In the genomic region with DNA sequence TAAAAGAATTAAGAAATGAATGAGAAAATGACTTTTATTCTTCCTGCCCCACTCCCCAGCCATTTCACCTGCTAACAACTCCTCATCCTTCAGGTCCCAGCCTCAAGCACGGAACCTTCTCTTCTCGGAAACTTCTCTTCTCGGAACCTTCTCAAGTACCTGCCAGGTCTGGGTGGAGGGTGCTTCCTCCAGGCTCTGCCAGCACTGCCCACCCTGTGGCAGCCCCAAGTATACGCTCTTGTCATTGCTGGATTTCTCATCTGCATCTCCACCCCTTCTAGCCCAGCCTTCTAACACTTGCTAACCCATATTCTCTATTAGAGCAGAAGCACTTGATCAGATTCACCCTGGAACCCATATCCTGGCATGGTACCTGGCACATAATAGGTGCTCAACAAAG, we compare ENCODE assay signal across 24 cellular contexts.
"Had no signal": no experiment of that assay in that cellular context is flagged by ENCODE, and none has a peak within 500 bp of the region (broad histone marks: within the 10 kb centered on the region; RNA-seq: fewer than 3 reads in every experiment).

No MANE protein-coding gene starts in this region.

- H3K27ac Mint-ChIP-seq: activated CD8-positive, alpha-beta T cell treated with anti-CD3 and anti-CD28 coated beads, Interleukin-2, amount 10 ng/mL, durations not matched to agents 7 days and 5 days; activated T-helper 17 cell treated with anti-CD3 and anti-CD28 coated beads, Interleukin-2, amount 50 U/mL, for 72 hours; stimulated activated effector memory CD8-positive, alpha-beta T cell treated with anti-CD3 and anti-CD28 coated beads, Interleukin-12 subunit alpha, Interleukin-12 subunit beta, amount 100 ng/mL, for 72 hours; stimulated activated naive CD8-positive, alpha-beta T cell treated with anti-CD3 and anti-CD28 coated beads, Interleukin-15, amount 100 ng/mL, for 72 hours; T-helper 2 cell treated with Interferon-gamma antibody and Interleukin-4, amounts not matched to agents 5 μg/mL and 100 μg/mL, for 36 hours had no signal

- H3K9me3 Mint-ChIP-seq: activated T-helper 17 cell treated with anti-CD3 and anti-CD28 coated beads, Interleukin-2, amount 50 U/mL, for 72 hours; immature natural killer cell; stimulated activated effector memory CD8-positive, alpha-beta T cell treated with anti-CD3 and anti-CD28 coated beads, Interleukin-12 subunit alpha, Interleukin-12 subunit beta, amount 100 ng/mL, for 72 hours; stimulated activated naive CD8-positive, alpha-beta T cell treated with anti-CD3 and anti-CD28 coated beads, Interleukin-15, amount 100 ng/mL, for 72 hours; T-helper 2 cell treated with Interferon-gamma antibody and Interleukin-4, amounts not matched to agents 5 μg/mL and 100 μg/mL, for 36 hours had no signal

- H3K36me3 Mint-ChIP-seq: immature natural killer cell had no signal

- DNase-seq: activated CD4-positive, alpha-beta T cell treated with anti-CD3 and anti-CD28 coated beads, Interleukin-2, amount 50 U/mL, for 1 hour; activated CD8-positive, alpha-beta T cell treated with anti-CD3 and anti-CD28 coated beads, Interleukin-2, amount 10 ng/mL, durations not matched to agents 7 days and 5 days; activated naive CD4-positive, alpha-beta T cell treated with Interleukin-2 at 50 U/mL for 16 hours; anterior cingulate cortex; dermis blood vessel endothelial cell; effector CD8-positive, alpha-beta T cell; foreskin melanocyte; immature natural killer cell; mesenchymal stem cell; psoas muscle; stimulated activated CD4-positive, alpha-beta T cell treated with anti-CD3 and anti-CD28 coated beads, Interleukin-12 subunit alpha, Interleukin-12 subunit beta, amount 100 ng/mL, for 4 hours; stimulated activated naive CD8-positive, alpha-beta T cell treated with anti-CD3 and anti-CD28 coated beads, Interleukin-15, amount 100 ng/mL, for 72 hours had no signal

- H3K36me3 ChIP-seq: ovary, right atrium auricular region, suprapubic skin, tibial nerve had no signal

- H3K4me3 ChIP-seq: body of pancreas, ovary, psoas muscle, right atrium auricular region, suprapubic skin, tibial nerve had no signal

- H3K27ac ChIP-seq: ovary, psoas muscle, right atrium auricular region, VCaP had no signal

- H3K27me3 ChIP-seq: body of pancreas, ovary, right atrium auricular region, suprapubic skin, tibial nerve had no signal

- H3K4me3 Mint-ChIP-seq: activated CD8-positive, alpha-beta T cell treated with anti-CD3 and anti-CD28 coated beads, Interleukin-2, amount 10 ng/mL, durations not matched to agents 7 days and 5 days; activated T-helper 17 cell treated with anti-CD3 and anti-CD28 coated beads, Interleukin-2, amount 50 U/mL, for 72 hours; immature natural killer cell; stimulated activated effector memory CD8-positive, alpha-beta T cell treated with anti-CD3 and anti-CD28 coated beads, Interleukin-12 subunit alpha, Interleukin-12 subunit beta, amount 100 ng/mL, for 72 hours; stimulated activated naive CD8-positive, alpha-beta T cell treated with anti-CD3 and anti-CD28 coated beads, Interleukin-15, amount 100 ng/mL, for 72 hours; T-helper 2 cell treated with Interferon-gamma antibody and Interleukin-4, amounts not matched to agents 5 μg/mL and 100 μg/mL, for 36 hours had no signal

- ATAC-seq: activated CD4-positive, CD25-positive, alpha-beta regulatory T cell treated with anti-CD3 and anti-CD28 coated beads, Interleukin-2, amount 50 U/mL, for 24 hours; activated CD8-positive, alpha-beta T cell treated with anti-CD3 and anti-CD28 coated beads, Interleukin-2, amount 10 ng/mL, durations not matched to agents 7 days and 5 days; activated T-helper 17 cell treated with anti-CD3 and anti-CD28 coated beads, Interleukin-2, amount 50 U/mL, for 72 hours; body of pancreas; psoas muscle; SK-N-SH treated with all-trans-retinoic acid at 6 μM for 48 hours; stimulated activated effector memory CD8-positive, alpha-beta T cell treated with anti-CD3 and anti-CD28 coated beads, Interleukin-12 subunit alpha, Interleukin-12 subunit beta, amount 100 ng/mL, for 72 hours; stimulated activated naive CD8-positive, alpha-beta T cell treated with anti-CD3 and anti-CD28 coated beads, Interleukin-15, amount 100 ng/mL, for 72 hours had no signal

- H3K27me3 Mint-ChIP-seq: stimulated activated naive CD8-positive, alpha-beta T cell treated with anti-CD3 and anti-CD28 coated beads, Interleukin-15, amount 100 ng/mL, for 72 hours had no signal

- FAIRE-seq: urothelium cell line had no signal

- H3K9me3 ChIP-seq: body of pancreas, ovary, psoas muscle, right atrium auricular region, suprapubic skin, tibial nerve had no signal
